28 cellular contexts compared by ENCODE assay signal in genomic region chr11:2657697-2658284, GRCh38.
"Had no signal": no experiment of that assay in that cellular context is flagged by ENCODE, and none has a peak within 500 bp of the region (broad histone marks: within the 10 kb centered on the region; RNA-seq: fewer than 3 reads in every experiment).

No MANE protein-coding gene starts in this region.

- H3K27ac ChIP-seq: body of pancreas, colonic mucosa, epithelial cell of prostate, WERI-Rb-1 had no signal

- H3K4me3 ChIP-seq: adrenal gland, body of pancreas, colonic mucosa had no signal

- H3K36me3 ChIP-seq: colonic mucosa, WERI-Rb-1 had no signal

- H3K4me1 ChIP-seq: adrenal gland, body of pancreas, colonic mucosa had no signal

- H3K9me3 ChIP-seq: adrenal gland, colonic mucosa had no signal

- ATAC-seq: activated CD4-positive, CD25-positive, alpha-beta regulatory T cell treated with anti-CD3 and anti-CD28 coated beads, Interleukin-2, amount 50 U/mL, for 24 hours; activated CD8-positive, alpha-beta T cell treated with anti-CD3 and anti-CD28 coated beads for 36 hours; activated naive CD8-positive, alpha-beta T cell treated with anti-CD3 and anti-CD28 coated beads, Interleukin-2, amount 50 U/mL, for 24 hours; body of pancreas; T-helper 17 cell had no signal

- DNase-seq: activated B cell treated with CpG ODN at 0.5 μM for 24 hours; activated CD4-positive, alpha-beta T cell treated with anti-CD3 and anti-CD28 coated beads for 48 hours; activated CD4-positive, alpha-beta T cell treated with anti-CD3 and anti-CD28 coated beads, Interleukin-2, amount 50 U/mL, for 1 hour; activated CD4-positive, alpha-beta T cell treated with anti-CD3 and anti-CD28 coated beads, Interleukin-2, amount 50 U/mL, for 48 hours; activated CD8-positive, alpha-beta memory T cell treated with anti-CD3 and anti-CD28 coated beads for 24 hours; activated CD8-positive, alpha-beta T cell treated with anti-CD3 and anti-CD28 coated beads for 36 hours; activated effector memory CD4-positive, alpha-beta T cell treated with anti-CD3 and anti-CD28 coated beads, Interleukin-2, amount 50 U/mL, for 16 hours; activated naive CD4-positive, alpha-beta T cell treated with anti-CD3 and anti-CD28 coated beads for 36 hours; activated naive CD8-positive, alpha-beta T cell treated with anti-CD3 and anti-CD28 coated beads for 36 hours; activated naive CD8-positive, alpha-beta T cell treated with anti-CD3 and anti-CD28 coated beads, Interleukin-2, amount 50 U/mL, for 24 hours; activated T-cell treated with anti-CD3 and anti-CD28 coated beads, Interleukin-2, amount 50 U/mL, for 1 hour; activated T-cell treated with anti-CD3 and anti-CD28 coated beads, Interleukin-2, amount 50 U/mL, for 48 hours; adrenal gland; amygdala; aorta; body of pancreas; central memory CD4-positive, alpha-beta T cell; cerebellar nuclear complex; colonic mucosa; effector CD8-positive, alpha-beta T cell; foreskin fibroblast; head of caudate nucleus; T-helper 1 cell; T-helper 17 cell; T1000; WERI-Rb-1 had no signal

- H3K27me3 ChIP-seq: adrenal gland, body of pancreas, colonic mucosa had no signal
